30 cellular contexts compared by ENCODE assay signal in the genomic region with DNA sequence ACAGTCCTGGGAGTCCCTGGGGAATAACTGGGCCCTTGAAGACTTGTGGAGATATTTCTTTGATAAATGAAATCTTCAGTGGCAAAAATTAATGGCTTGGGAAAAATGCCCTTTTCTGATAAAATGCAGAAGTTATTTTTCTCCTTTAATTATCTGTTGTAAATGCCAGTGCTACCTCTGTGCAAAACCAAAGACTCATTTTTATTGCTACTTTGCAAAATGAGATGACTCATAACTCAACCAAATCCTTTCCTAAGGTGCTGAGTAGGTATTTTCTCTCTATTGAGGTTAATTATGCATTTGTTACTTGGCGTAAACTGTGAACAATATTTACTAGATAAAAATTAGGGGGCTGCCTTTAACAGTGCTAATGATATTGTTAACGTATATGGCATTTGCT.
"Had no signal": no experiment of that assay in that cellular context is flagged by ENCODE, and none has a peak within 500 bp of the region (broad histone marks: within the 10 kb centered on the region; RNA-seq: fewer than 3 reads in every experiment).

No MANE protein-coding gene starts in this region.

- H3K9me3 ChIP-seq: adrenal gland, SJCRH30 had no signal

- H3K36me3 ChIP-seq: adrenal gland, breast epithelium, SJCRH30 had no signal

- H3K4me1 ChIP-seq: adrenal gland, body of pancreas, breast epithelium, SJCRH30 had no signal

- DNase-seq: activated B cell treated with CpG ODN at 0.5 μM for 24 hours; activated CD4-positive, alpha-beta memory T cell treated with anti-CD3 and anti-CD28 coated beads for 36 hours; activated CD4-positive, alpha-beta T cell treated with anti-CD3 and anti-CD28 coated beads for 4 hours; activated CD4-positive, alpha-beta T cell treated with anti-CD3 and anti-CD28 coated beads, Interleukin-2, amount 50 U/mL, for 1 hour; activated CD4-positive, CD25-positive, alpha-beta regulatory T cell treated with anti-CD3 and anti-CD28 coated beads, Interleukin-2, amount 50 U/mL, for 72 hours; activated CD8-positive, alpha-beta memory T cell treated with anti-CD3 and anti-CD28 coated beads, Interleukin-2, amount 50 U/mL, for 4 hours; activated gamma-delta T cell treated with Interleukin-2 at 50 U/mL for 16 hours; activated naive CD4-positive, alpha-beta T cell treated with anti-CD3 and anti-CD28 coated beads for 36 hours; activated T-cell treated with anti-CD3 and anti-CD28 coated beads for 4 hours; activated T-cell treated with anti-CD3 and anti-CD28 coated beads, Interleukin-2, amount 50 U/mL, for 4 hours; adrenal gland; body of pancreas; NCI-H1092 treated with DMSO at 0.1 percent for 48 hours; NCI-H1417; NCI-H146; NCI-H187 treated with DMSO at 0.1 percent for 48 hours; NCI-H2081; NCI-H2171; NCI-H524; NCI-H69; NCI-H82; SHP77; SJCRH30; T-cell; T-helper 17 cell had no signal

- H3K27me3 ChIP-seq: adrenal gland, body of pancreas, breast epithelium, SJCRH30 had no signal

- H3K4me3 ChIP-seq: adrenal gland, body of pancreas, breast epithelium, coronary artery, SJCRH30, SK-N-MC had no signal

- ATAC-seq: activated naive CD4-positive, alpha-beta T cell treated with anti-CD3 and anti-CD28 coated beads, Interleukin-2, amount 50 U/mL, for 72 hours; activated T-cell treated with anti-CD3 and anti-CD28 coated beads, Interleukin-2, amount 50 U/mL, for 4 hours; body of pancreas; T-cell; T-helper 17 cell had no signal

- H3K27ac ChIP-seq: adrenal gland, body of pancreas, breast epithelium, coronary artery, SJCRH30, SK-N-MC, VCaP had no signal
